Comparison of ENCODE assay signal across 8 cellular contexts in the genomic region with DNA sequence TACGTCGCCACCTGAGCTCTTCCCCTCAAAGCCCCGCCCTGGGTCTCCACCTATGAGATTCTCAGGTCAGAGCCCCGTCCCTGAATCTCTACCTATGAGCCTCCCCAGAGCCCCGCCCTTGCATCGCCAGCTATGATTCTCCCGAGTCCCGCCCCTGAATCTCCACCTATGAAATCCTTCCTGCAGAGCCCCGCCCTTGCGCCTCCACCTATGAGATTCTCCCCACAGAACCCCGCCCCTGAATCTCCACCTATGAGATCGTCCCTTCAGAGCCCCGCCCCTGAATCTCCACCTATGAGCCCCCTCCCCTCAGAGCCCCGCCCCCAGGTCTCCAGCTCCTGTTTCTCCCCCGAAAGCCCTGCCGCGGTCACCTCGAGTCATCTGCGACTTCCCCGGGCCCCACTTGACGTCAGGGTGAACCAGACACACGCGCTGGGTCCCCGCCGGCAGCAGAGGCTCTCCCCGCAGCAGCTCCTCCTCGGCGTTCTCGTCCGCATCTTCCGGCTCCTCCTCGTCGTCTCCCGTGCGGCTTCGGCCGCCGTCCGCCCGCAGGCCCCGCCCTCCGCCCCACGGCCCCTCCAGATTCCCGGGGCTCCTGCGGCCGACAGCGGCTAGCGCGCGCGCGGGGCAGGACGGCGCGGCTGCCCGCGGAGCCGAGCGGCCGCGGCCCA. TPM values are rescaled to one million over a fixed set of nuclear protein-coding genes. Genes with fewer than 3 reads are reported as not detected.
DNase-seq lines count a peak whose midpoint lies in the region; ATAC-seq and TF ChIP-seq lines count a peak whose summit lies in the region.

No MANE protein-coding gene starts in this region.

- H3K9me2 ChIP-seq in GM23248 (ENCODE audit: insufficient read depth) (no peaks in the 10 kb centered on the region), Loucy (replicated peaks; ENCODE audit: low read depth, low read length) (no peaks in the 10 kb centered on the region)

- H4K20me1 ChIP-seq in DND-41 (ENCODE audit: insufficient read depth, low read length): peaks cover 40% of the 10 kb centered on the region
- H4K20me1 ChIP-seq in GM23248 (ENCODE audit: insufficient read depth): no peaks in the 10 kb centered on the region
- peaks cover 3% of the 10 kb centered on the region for H4K20me1 ChIP-seq in Loucy (ENCODE audit: insufficient read depth, low read length, poor library complexity, severe bottlenecking)

- peak overlapping the region; percentile 82 for H3K4ac ChIP-seq in trophoblast cell (ENCODE audit: low read depth, low read length)

- H3K23ac ChIP-seq in trophoblast cell (ENCODE audit: low read length): no peak overlapping the region

- peak overlapping the region; percentile 87 for H3K4me3 Mint-ChIP-seq in activated T-helper 2 cell treated with anti-CD3 and anti-CD28 coated beads, Interferon-gamma antibody, Interleukin-2, Interleukin-4, amounts not matched to agents 10 μg/mL and 5 μg/mL and 100 μg/mL, durations not matched to agents 14 hours and 24 hours and 36 hours (ENCODE audit: low read depth)

- no peak for TF ChIP-seq CTCF in DND-41 (IDR thresholded peaks at IDR 0.05; ENCODE audit: borderline replicate concordance, extremely low read depth, low read length, poor library complexity, severe bottlenecking)
- TF ChIP-seq CTCF in Loucy (conservative IDR thresholded peaks at IDR 0.05; ENCODE audit: low read length): no peak
- peak in 1 of 6 experiments; percentile 23 for TF ChIP-seq CTCF in upper lobe of left lung (IDR thresholded peaks at IDR 0.05)

- intact Hi-C loops in activated T-helper 2 cell treated with anti-CD3 and anti-CD28 coated beads, Interferon-gamma antibody, Interleukin-2, Interleukin-4, amounts not matched to agents 10 μg/mL and 5 μg/mL and 100 μg/mL, durations not matched to agents 14 hours and 24 hours and 36 hours (cut with micrococcal nuclease): loop anchor here (1.0 to 5.0 kb wide), 4 partner anchors 35 to 1274 kb away; a partner anchor contains a TSS

- peaks cover 18% of the 10 kb centered on the region for H3K4me1 Mint-ChIP-seq in activated T-helper 2 cell treated with anti-CD3 and anti-CD28 coated beads, Interferon-gamma antibody, Interleukin-2, Interleukin-4, amounts not matched to agents 10 μg/mL and 5 μg/mL and 100 μg/mL, durations not matched to agents 14 hours and 24 hours and 36 hours (ENCODE audit: low read depth)

- H2BK120ac ChIP-seq in trophoblast cell (ENCODE audit: insufficient read depth, low read length, poor library complexity): peak overlapping the region; percentile 75

- peak overlapping the region; percentile 95 for H3K27ac Mint-ChIP-seq in activated T-helper 2 cell treated with anti-CD3 and anti-CD28 coated beads, Interferon-gamma antibody, Interleukin-2, Interleukin-4, amounts not matched to agents 10 μg/mL and 5 μg/mL and 100 μg/mL, durations not matched to agents 14 hours and 24 hours and 36 hours

- H3K79me1 ChIP-seq in trophoblast cell (ENCODE audit: low read length): peaks cover 15% of the 10 kb centered on the region

- in situ Hi-C loops in GM23248 (cut with MboI): no loop called here

- no peak for TF ChIP-seq EP300 in upper lobe of left lung (IDR thresholded peaks at IDR 0.05)

- DNase-seq in DND-41 (peak; percentile 99), GM23248 (peak; percentile 100), globus pallidus (ENCODE audit: low spot score) (peak; percentile 94), trophoblast cell (peak; percentile 98 to 99), upper lobe of left lung (peak in 1 of 2 donors; percentile 97)
- peak; percentile 98 for DNase-seq in activated T-helper 2 cell treated with anti-CD3 and anti-CD28 coated beads, Interferon-gamma antibody, Interleukin-2, Interleukin-4, amounts not matched to agents 10 μg/mL and 5 μg/mL and 100 μg/mL, durations not matched to agents 14 hours and 24 hours and 36 hours (ENCODE audit: low spot score)
- no peak for DNase-seq in stimulated activated naive CD4-positive, alpha-beta T cell (lab: John Stamatoyannopoulos, UW)

- H3F3A ChIP-seq in GM23248 (ENCODE audit: insufficient read depth) (0 out of 2 replicates have a peak, but pooled peaks cover 4% of the 10 kb centered on the region), Loucy (ENCODE audit: low read depth) (no peaks in the 10 kb centered on the region)

- peaks cover 33% of the 10 kb centered on the region for H3K4me1 ChIP-seq in DND-41 (ENCODE audit: insufficient read depth, low read length)
- H3K4me1 ChIP-seq in GM23248 (ENCODE audit: insufficient read depth): no peaks in the 10 kb centered on the region
- peaks cover 6% of the 10 kb centered on the region for H3K4me1 ChIP-seq in Loucy (ENCODE audit: insufficient read depth, low read length, poor library complexity, severe bottlenecking)
- H3K4me1 ChIP-seq in trophoblast cell (ENCODE audit: control insufficient read depth in 1 of 2, insufficient read depth in 2 of 2, low read length in 2 of 2): peaks cover 0 to 6% of the 10 kb centered on the region in 2 experiments
- H3K4me1 ChIP-seq in upper lobe of left lung: peaks cover 14 to 34% (median 18%) of the 10 kb centered on the region in 4 donors

- peak overlapping the region; percentile 82 for H3K14ac ChIP-seq in trophoblast cell (ENCODE audit: low read length)

- no peaks in the 10 kb centered on the region for H3K27me3 ChIP-seq in DND-41 (ENCODE audit: insufficient read depth, low read length, poor library complexity)
- no peaks in the 10 kb centered on the region for H3K27me3 ChIP-seq in GM23248 (replicated peaks; ENCODE audit: insufficient read depth)
- no peaks in the 10 kb centered on the region for H3K27me3 ChIP-seq in Loucy (ENCODE audit: insufficient read depth, low read length, poor library complexity, severe bottlenecking)
- H3K27me3 ChIP-seq in trophoblast cell (ENCODE audit: insufficient read depth, low read length): no peaks in the 10 kb centered on the region
- no peaks in the 10 kb centered on the region for H3K27me3 ChIP-seq in upper lobe of left lung

- peak overlapping the region; percentile 96 for H2AK5ac ChIP-seq in trophoblast cell (ENCODE audit: low read length)

- no peaks in the 10 kb centered on the region for H3K9me3 ChIP-seq in DND-41 (ENCODE audit: insufficient read depth, low read length, severe bottlenecking)
- no peaks in the 10 kb centered on the region for H3K9me3 ChIP-seq in GM23248 (ENCODE audit: low read depth)
- H3K9me3 ChIP-seq in Loucy (ENCODE audit: insufficient read depth, low read depth, low read length): no peaks in the 10 kb centered on the region
- H3K9me3 ChIP-seq in trophoblast cell (ENCODE audit: insufficient read depth, low read depth, low read length): peaks cover 5% of the 10 kb centered on the region
- H3K9me3 ChIP-seq in upper lobe of left lung: no peaks in the 10 kb centered on the region

- H2BK12ac ChIP-seq in trophoblast cell (ENCODE audit: low read length): no peak overlapping the region

- ATAC-seq in DND-41 (ENCODE audit: insufficient read depth, low read depth) (peak; percentile 71), upper lobe of left lung (ENCODE audit: low FRiP score in 2 of 2) (peak; percentile 89 to 93)

- peak in 2 of 4 donors; percentile 68 to 91 for TF ChIP-seq POLR2A in upper lobe of left lung (IDR thresholded peaks at IDR 0.05)

- peak overlapping the region; percentile 92 for H3K18ac ChIP-seq in trophoblast cell (ENCODE audit: low read length)

- peaks cover 25% of the 10 kb centered on the region for H3K36me3 Mint-ChIP-seq in activated T-helper 2 cell treated with anti-CD3 and anti-CD28 coated beads, Interferon-gamma antibody, Interleukin-2, Interleukin-4, amounts not matched to agents 10 μg/mL and 5 μg/mL and 100 μg/mL, durations not matched to agents 14 hours and 24 hours and 36 hours (ENCODE audit: low read depth)

- H3K27ac ChIP-seq in DND-41 (ENCODE audit: low read length) (peak overlapping the region; percentile 95), GM23248 (peak overlapping the region; percentile 89), trophoblast cell (ENCODE audit: low read depth, low read length) (peak overlapping the region; percentile 81), upper lobe of left lung (peak overlapping the region; percentile 92 to 98 (median 96))

- peak overlapping the region; percentile 89 for H4K8ac ChIP-seq in trophoblast cell (ENCODE audit: low read depth, low read length)

- WGBS in GM23248 (ENCODE audit: low coverage in 1 of 2, low lambda C conversion rate in 2 of 2, missing lambda C conversion rate in 2 of 2), 2 experiments: 1 to 3% methylated on average over 17 to 60 of the region's 61 CpGs
- WGBS in trophoblast cell (ENCODE audit: extremely low coverage, insufficient coverage, insufficient read length): no CpG with 5 or more reads among the region's 61 CpGs
- 1 to 2% methylated on average over 19 to 45 of the region's 61 CpGs for WGBS in upper lobe of left lung, 2 donors

- peak overlapping the region; percentile 80 for H2AFZ ChIP-seq in DND-41 (ENCODE audit: low read depth, low read length)
- H2AFZ ChIP-seq in GM23248: peak overlapping the region; percentile 69
- peak overlapping the region; percentile 81; the same call in 1 of the 2 replicates for H2AFZ ChIP-seq in Loucy (ENCODE audit: low read length)
- H2AFZ ChIP-seq in trophoblast cell (ENCODE audit: insufficient read depth, low read length, poor library complexity): peak overlapping the region; percentile 82

- no peaks in the 10 kb centered on the region for H3K27me3 Mint-ChIP-seq in activated T-helper 2 cell treated with anti-CD3 and anti-CD28 coated beads, Interferon-gamma antibody, Interleukin-2, Interleukin-4, amounts not matched to agents 10 μg/mL and 5 μg/mL and 100 μg/mL, durations not matched to agents 14 hours and 24 hours and 36 hours (ENCODE audit: low read depth)

- H3K9ac ChIP-seq in DND-41 (ENCODE audit: low read depth, low read length): peak overlapping the region; percentile 94
- peak overlapping the region; percentile 89 for H3K9ac ChIP-seq in GM23248
- H3K9ac ChIP-seq in Loucy (ENCODE audit: low read depth, low read length, poor library complexity, severe bottlenecking): peak overlapping the region; percentile 75
- peak overlapping the region; percentile 90 for H3K9ac ChIP-seq in trophoblast cell (ENCODE audit: low read length)

- H3K79me2 ChIP-seq in DND-41 (ENCODE audit: insufficient read depth, low read length) (peaks cover 36% of the 10 kb centered on the region), GM23248 (ENCODE audit: insufficient read depth) (peaks cover 12% of the 10 kb centered on the region; the same call in 1 of the 2 replicates), Loucy (ENCODE audit: insufficient read depth, low read length) (peaks cover 8% of the 10 kb centered on the region; the same call in 1 of the 2 replicates), trophoblast cell (ENCODE audit: control insufficient read depth, insufficient read depth, low read length, poor library complexity) (peaks cover 18% of the 10 kb centered on the region)

- H3K36me3 ChIP-seq in DND-41 (ENCODE audit: insufficient read depth, low read length) (peaks cover 37% of the 10 kb centered on the region), GM23248 (ENCODE audit: low read depth) (no peaks in the 10 kb centered on the region), Loucy (ENCODE audit: insufficient read depth, low read length) (no peaks in the 10 kb centered on the region), trophoblast cell (ENCODE audit: control insufficient read depth in 1 of 2, insufficient read depth in 2 of 2, low read length in 2 of 2) (peaks cover 31% of the 10 kb centered on the region in 2 experiments), upper lobe of left lung (peaks cover 5 to 26% (median 19%) of the 10 kb centered on the region in 4 donors)

- H2BK5ac ChIP-seq in trophoblast cell (ENCODE audit: low read depth, low read length, poor library complexity): peak overlapping the region; percentile 89

- H3K4me3 ChIP-seq in DND-41 (ENCODE audit: low read depth in 1 of 2, low read length in 2 of 2) (peak overlapping the region; percentile 32 to 82; a peak in 3 of 4 replicates), GM23248 (peak overlapping the region; percentile 83), Loucy (ENCODE audit: low read length, poor library complexity, severe bottlenecking) (peak overlapping the region; percentile 75), trophoblast cell (ENCODE audit: low read depth, low read length) (peak overlapping the region; percentile 76), upper lobe of left lung (peak overlapping the region; percentile 75 to 99 (median 94))

- H3K9me3 Mint-ChIP-seq in activated T-helper 2 cell treated with anti-CD3 and anti-CD28 coated beads, Interferon-gamma antibody, Interleukin-2, Interleukin-4, amounts not matched to agents 10 μg/mL and 5 μg/mL and 100 μg/mL, durations not matched to agents 14 hours and 24 hours and 36 hours: no peaks in the 10 kb centered on the region

- H3K4me2 ChIP-seq in DND-41 (ENCODE audit: insufficient read depth, low read length) (peak overlapping the region; percentile 60), GM23248 (ENCODE audit: unreplicated experiment) (peak overlapping the region; percentile 60), Loucy (ENCODE audit: low read depth, low read length, poor library complexity, severe bottlenecking) (peak overlapping the region; percentile 48), trophoblast cell (ENCODE audit: low read length) (peak overlapping the region; percentile 64)

- H4K91ac ChIP-seq in trophoblast cell (ENCODE audit: low read depth, low read length): peak overlapping the region; percentile 96

- peak overlapping the region; percentile 96 for H4K12ac ChIP-seq in trophoblast cell (ENCODE audit: low read depth, low read length)

RNA-seq across cellular contexts. Expression of a gene that starts 0.4 kb away (rescaled TPM):
- 32.4 and 34.5 TPM in 2 replicates for total RNA-seq in GM23248 (2014; rRNA removed; shearing (Covaris generic))
- polyA plus RNA-seq in GM23248 (2016; fragmentation: Nextera tagmentation; extraction: Ambion mirVana): 28.1 TPM in 2 replicates
- total RNA-seq in activated T-helper 2 cell treated with anti-CD3 and anti-CD28 coated beads, Interferon-gamma antibody, Interleukin-2, Interleukin-4, amounts not matched to agents 10 μg/mL and 5 μg/mL and 100 μg/mL, durations not matched to agents 14 hours and 24 hours and 36 hours: 65.5 and 67.0 TPM in 2 replicates
- 30.2 and 30.6 TPM in 2 replicates for polyA plus RNA-seq in trophoblast cell (2013)
- 10 to 100 TPM; 34.6 to 69.9 (median 61.0) TPM for total RNA-seq in upper lobe of left lung

RNA-seq across cellular contexts. Expression of a gene that starts 37.0 kb away (rescaled TPM):
- total RNA-seq in GM23248 (2014; rRNA removed; shearing (Covaris generic)): 2.1 and 4.3 TPM in 2 replicates
- polyA plus RNA-seq in GM23248 (2016; fragmentation: Nextera tagmentation; extraction: Ambion mirVana): 3.3 and 3.4 TPM in 2 replicates
- 58.8 and 60.0 TPM in 2 replicates for total RNA-seq in activated T-helper 2 cell treated with anti-CD3 and anti-CD28 coated beads, Interferon-gamma antibody, Interleukin-2, Interleukin-4, amounts not matched to agents 10 μg/mL and 5 μg/mL and 100 μg/mL, durations not matched to agents 14 hours and 24 hours and 36 hours
- polyA plus RNA-seq in trophoblast cell (2013): 50.3 and 51.6 TPM in 2 replicates
- 10 to 100 TPM in 5 of 6 donors, 1 to 10 TPM in 1; 7.8 to 75.4 (median 19.2) TPM for total RNA-seq in upper lobe of left lung

Comparison
In these comparisons a context has a peak if more than half of its experiments do, and no peak if none do; other contexts are left out.
1. DNase-seq: peak in DND-41 (single experiment), GM23248 (single experiment), activated T-helper 2 cell treated with anti-CD3 and anti-CD28 coated beads, Interferon-gamma antibody, Interleukin-2, Interleukin-4, amounts not matched to agents 10 μg/mL and 5 μg/mL and 100 μg/mL, durations not matched to agents 14 hours and 24 hours and 36 hours (single experiment), globus pallidus (single experiment) and trophoblast cell (2 of 2); none in stimulated activated naive CD4-positive, alpha-beta T cell (0 of 6).
2. Peak in every context shown above with its lines, with median percentiles within 50 percentile points of each other: H2AFZ ChIP-seq, H3K27ac ChIP-seq, H3K4me2 ChIP-seq, H3K4me3 ChIP-seq and H3K9ac ChIP-seq.